ENCODE assay signal across 10 cellular contexts in the genomic region with DNA sequence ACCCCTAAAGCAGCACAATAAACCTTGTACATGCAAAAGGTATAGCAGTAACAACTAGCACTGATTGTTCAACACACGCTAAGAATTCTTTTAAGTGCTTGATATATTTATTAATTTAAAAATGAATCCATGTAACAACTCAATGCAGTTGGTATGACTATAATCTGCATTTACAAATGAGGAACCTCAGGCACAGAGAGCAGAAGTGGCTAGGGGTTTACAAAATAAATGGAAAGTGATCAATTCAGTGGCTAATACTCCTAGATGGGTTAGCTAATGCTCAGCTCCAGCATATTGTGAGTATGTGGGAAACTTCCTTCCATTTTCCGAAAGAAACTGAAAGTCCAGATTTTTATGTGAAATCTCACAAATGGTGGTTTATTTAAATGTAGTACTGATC.
A peak's percentile ranks its signal among the peaks of the same experiment; 100 is the strongest.
DNase-seq lines count a peak whose midpoint lies in the region; ATAC-seq, FAIRE-seq and TF ChIP-seq lines count a peak whose summit lies in the region.
"Had no signal": no experiment of that assay in that cellular context is flagged by ENCODE, and none has a peak within 500 bp of the region (broad histone marks: within the 10 kb centered on the region; RNA-seq: fewer than 3 reads in every experiment).

No MANE protein-coding gene starts in this region.

- no peak for TF ChIP-seq CTCF in Calu3 (IDR thresholded peaks at IDR 0.05; ENCODE audit: unreplicated experiment)

- FAIRE-seq in GM12891 (lab: Jason Lieb, UNC) = no peak
- FAIRE-seq: endothelial cell of umbilical vein had no signal

- H3K36me3 Mint-ChIP-seq in central memory CD8-positive, alpha-beta T cell (ENCODE audit: insufficient read depth) = peaks cover 16% of the 10 kb centered on the region
- no peaks in the 10 kb centered on the region for H3K36me3 Mint-ChIP-seq in Calu3 (ENCODE audit: insufficient read depth, unreplicated experiment)

- peak overlapping the region; percentile 37 for H3K4me3 Mint-ChIP-seq in central memory CD8-positive, alpha-beta T cell
- no peak overlapping the region for H3K4me3 Mint-ChIP-seq in Calu3 (ENCODE audit: low read depth, unreplicated experiment)
- H3K4me3 Mint-ChIP-seq: HFFc6 had no signal

- no TSS peak for BruUV-seq in Calu3 (replicated peaks; lab: Mats Ljungman, UMichigan)

- peaks cover 15% of the 10 kb centered on the region for H3K4me1 Mint-ChIP-seq in central memory CD8-positive, alpha-beta T cell
- H3K4me1 Mint-ChIP-seq in Calu3 (ENCODE audit: low read depth, unreplicated experiment) = no peaks in the 10 kb centered on the region

- CTCF ChIA-PET in Calu3 (lab: Charles Lee) = no interaction called here

- ATAC-seq in GM21360 (IDR thresholded peaks at IDR 0.05; ENCODE audit: unreplicated experiment) (peak; percentile 25), HG03460 (IDR thresholded peaks at IDR 0.05; ENCODE audit: unreplicated experiment) (peak; percentile 52), esophagus mucosa (no peak)
- ATAC-seq in central memory CD8-positive, alpha-beta T cell (replicated peaks; ENCODE audit: extremely low read depth, poor library complexity, severe bottlenecking) = no peak

- H3K27me3 Mint-ChIP-seq in central memory CD8-positive, alpha-beta T cell = no peaks in the 10 kb centered on the region
- H3K27me3 Mint-ChIP-seq in Calu3 (ENCODE audit: unreplicated experiment) = no peaks in the 10 kb centered on the region

- DNase-seq in GM12891 (ENCODE audit: insufficient read length, low spot score) (no peak), Calu3 (no peak), mesenteric fat pad (ENCODE audit: low spot score) (no peak), NCI-H2029 treated with DMSO at 0.1 percent for 48 hours (lab: John Stamatoyannopoulos, UW) (no peak)
- no peak for DNase-seq in central memory CD8-positive, alpha-beta T cell (ENCODE audit: low spot score in 2 of 2)
- DNase-seq: HFFc6 had no signal

- intact Hi-C loops in Calu3 (cut with micrococcal nuclease; ENCODE audit: unreplicated experiment) = no loop called here

- TF ChIP-seq POLR2A in GM12891 (IDR thresholded peaks at IDR 0.05; ENCODE audit: low read depth, low read length) = no peak

- peak overlapping the region; percentile 73 for H3K27ac Mint-ChIP-seq in central memory CD8-positive, alpha-beta T cell (ENCODE audit: low read depth)
- no peak overlapping the region for H3K27ac Mint-ChIP-seq in Calu3 (ENCODE audit: unreplicated experiment)
- H3K27ac Mint-ChIP-seq: HFFc6 had no signal

- no peaks in the 10 kb centered on the region for H3K9me3 Mint-ChIP-seq in central memory CD8-positive, alpha-beta T cell
- no peaks in the 10 kb centered on the region for H3K9me3 Mint-ChIP-seq in Calu3 (ENCODE audit: low read depth, unreplicated experiment)
- H3K9me3 Mint-ChIP-seq: HFFc6 had no signal

TF ChIP-seq in GM12891, 5 proteins besides CTCF, POLR2A, EP300 and RAD21:
- TF ChIP-seq SPI1 (IDR thresholded peaks at IDR 0.05; ENCODE audit: low read depth, low read length) = peak; percentile 41; the same call in 1 of the 2 replicates
- no peak for TF ChIP-seq POU2F2 (IDR thresholded peaks at IDR 0.05; ENCODE audit: low read depth, low read length)
- no peak for TF ChIP-seq TAF1 (IDR thresholded peaks at IDR 0.05; ENCODE audit: low read depth, low read length)
- no peak for TF ChIP-seq POLR2AphosphoS5 (IDR thresholded peaks at IDR 0.05; ENCODE audit: low read depth, low read length)
- TF ChIP-seq PAX5 (IDR thresholded peaks at IDR 0.05; ENCODE audit: insufficient read depth, low read length, severe bottlenecking) = no peak

Comparison
In these comparisons a context has a peak if more than half of its experiments do, and no peak if none do; other contexts are left out.
1. ATAC-seq: peak in GM21360 (single experiment) and HG03460 (single experiment); none in central memory CD8-positive, alpha-beta T cell (single experiment) and esophagus mucosa (single experiment).